15 cellular contexts compared by ENCODE assay signal in genomic region chr3:126033765-126034164, GRCh38.
"Had no signal": no experiment of that assay in that cellular context is flagged by ENCODE, and none has a peak within 500 bp of the region (broad histone marks: within the 10 kb centered on the region; RNA-seq: fewer than 3 reads in every experiment).

No MANE protein-coding gene starts in this region.

- H3K4me1 Mint-ChIP-seq: activated naive CD8-positive, alpha-beta T cell treated with anti-CD3 and anti-CD28 coated beads, Interleukin-2, amount 50 U/mL, for 24 hours had no signal

- H3K4me3 Mint-ChIP-seq: activated naive CD8-positive, alpha-beta T cell treated with anti-CD3 and anti-CD28 coated beads, Interleukin-2, amount 50 U/mL, for 24 hours; activated T-helper 1 cell treated with anti-CD3 and anti-CD28 coated beads, Interleukin-12 subunit alpha, Interleukin-12 subunit beta, Interleukin-2, Interleukin-4 antibody, amounts not matched to agents 30 ng/mL and 10 ng/mL and 1 ng/mL, durations not matched to agents 14 hours and 24 hours and 36 hours; dendritic cell treated with granulocyte-macrophage colony-stimulating factor and Interleukin-4, amounts not matched to agents 40 ng/mL and 50 ng/mL, for 4 days; natural killer cell treated with Interleukin-12 subunit alpha and Interleukin-12 subunit beta and Interleukin-15 and Interleukin-18, amount 100 ng/mL, for 72 hours had no signal

- H3K27ac Mint-ChIP-seq: activated naive CD8-positive, alpha-beta T cell treated with anti-CD3 and anti-CD28 coated beads, Interleukin-2, amount 50 U/mL, for 24 hours; activated T-helper 1 cell treated with anti-CD3 and anti-CD28 coated beads, Interleukin-12 subunit alpha, Interleukin-12 subunit beta, Interleukin-2, Interleukin-4 antibody, amounts not matched to agents 30 ng/mL and 10 ng/mL and 1 ng/mL, durations not matched to agents 14 hours and 24 hours and 36 hours; dendritic cell treated with granulocyte-macrophage colony-stimulating factor and Interleukin-4, amounts not matched to agents 40 ng/mL and 50 ng/mL, for 4 days; natural killer cell treated with Interleukin-12 subunit alpha and Interleukin-12 subunit beta and Interleukin-15 and Interleukin-18, amount 100 ng/mL, for 72 hours had no signal

- ATAC-seq: body of pancreas had no signal

- H3K9me3 Mint-ChIP-seq: activated T-helper 1 cell treated with anti-CD3 and anti-CD28 coated beads, Interleukin-12 subunit alpha, Interleukin-12 subunit beta, Interleukin-2, Interleukin-4 antibody, amounts not matched to agents 30 ng/mL and 10 ng/mL and 1 ng/mL, durations not matched to agents 14 hours and 24 hours and 36 hours; natural killer cell treated with Interleukin-12 subunit alpha and Interleukin-12 subunit beta and Interleukin-15 and Interleukin-18, amount 100 ng/mL, for 72 hours had no signal

- H3K36me3 Mint-ChIP-seq: natural killer cell treated with Interleukin-12 subunit alpha and Interleukin-12 subunit beta and Interleukin-15 and Interleukin-18, amount 100 ng/mL, for 72 hours had no signal

- H3K27me3 Mint-ChIP-seq: activated naive CD8-positive, alpha-beta T cell treated with anti-CD3 and anti-CD28 coated beads, Interleukin-2, amount 50 U/mL, for 24 hours; dendritic cell treated with granulocyte-macrophage colony-stimulating factor and Interleukin-4, amounts not matched to agents 40 ng/mL and 50 ng/mL, for 4 days; natural killer cell treated with Interleukin-12 subunit alpha and Interleukin-12 subunit beta and Interleukin-15 and Interleukin-18, amount 100 ng/mL, for 72 hours had no signal

- DNase-seq: activated CD4-positive, alpha-beta T cell treated with anti-CD3 and anti-CD28 coated beads for 1 hour; activated gamma-delta T cell; activated naive CD4-positive, alpha-beta T cell treated with anti-CD3 and anti-CD28 coated beads, Interleukin-2, amount 50 U/mL, for 16 hours; activated naive CD8-positive, alpha-beta T cell treated with anti-CD3 and anti-CD28 coated beads, Interleukin-2, amount 50 U/mL, for 24 hours; body of pancreas; effector CD8-positive, alpha-beta T cell; left ventricle myocardium inferior; right lobe of liver; small intestine; stimulated activated CD4-positive, alpha-beta T cell treated with anti-CD3 and anti-CD28 coated beads, Interleukin-15, amount 100 ng/mL, for 24 hours; stimulated activated naive CD4-positive, alpha-beta T cell; T-helper 9 cell had no signal
